In the genomic region with DNA sequence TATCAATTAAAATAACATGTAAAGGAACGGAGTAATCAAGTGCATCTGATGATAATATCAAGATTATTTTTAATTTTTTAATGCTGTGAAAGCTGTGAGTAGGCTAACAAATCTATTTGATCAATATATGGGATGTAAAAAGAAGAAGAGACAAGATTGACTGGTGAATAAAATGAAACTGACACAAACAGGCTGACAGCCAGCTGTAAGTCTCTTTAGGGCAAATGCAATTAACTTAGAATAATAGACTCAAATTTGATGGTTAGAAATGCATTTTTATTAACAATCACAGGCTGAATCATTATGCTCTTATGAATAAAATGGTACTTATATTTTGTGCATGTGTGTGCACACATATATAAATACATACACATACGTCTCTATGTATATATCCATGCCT, we compare ENCODE assay signal across 30 cellular contexts.
"Had no signal": no experiment of that assay in that cellular context is flagged by ENCODE, and none has a peak within 500 bp of the region (broad histone marks: within the 10 kb centered on the region; RNA-seq: fewer than 3 reads in every experiment).

No MANE protein-coding gene starts in this region.

- H3K4me3 ChIP-seq: adrenal gland, body of pancreas, breast epithelium had no signal

- H3K27me3 ChIP-seq: adrenal gland, body of pancreas, brain microvascular endothelial cell, breast epithelium had no signal

- DNase-seq: activated B cell treated with CpG ODN at 0.5 μM for 24 hours; activated CD4-positive, alpha-beta memory T cell treated with anti-CD3 and anti-CD28 coated beads for 36 hours; activated CD4-positive, alpha-beta T cell treated with anti-CD3 and anti-CD28 coated beads for 4 hours; activated CD4-positive, alpha-beta T cell treated with anti-CD3 and anti-CD28 coated beads, Interleukin-2, amount 10 ng/mL, durations not matched to agents 24 days and 14 days; activated CD4-positive, alpha-beta T cell treated with anti-CD3 and anti-CD28 coated beads, Interleukin-2, amount 50 U/mL, for 1 hour; activated CD4-positive, alpha-beta T cell treated with anti-CD3 and anti-CD28 coated beads, Interleukin-2, amount 50 U/mL, for 4 hours; activated CD4-positive, CD25-positive, alpha-beta regulatory T cell treated with anti-CD3 and anti-CD28 coated beads, Interleukin-2, amount 50 U/mL, for 72 hours; activated CD8-positive, alpha-beta memory T cell treated with anti-CD3 and anti-CD28 coated beads, Interleukin-2, amount 50 U/mL, for 4 hours; activated CD8-positive, alpha-beta T cell treated with anti-CD3 and anti-CD28 coated beads for 36 hours; activated effector memory CD4-positive, alpha-beta T cell treated with anti-CD3 and anti-CD28 coated beads, Interleukin-2, amount 50 U/mL, for 16 hours; activated gamma-delta T cell treated with Interleukin-2 at 50 U/mL for 16 hours; activated naive CD4-positive, alpha-beta T cell; activated naive CD4-positive, alpha-beta T cell treated with anti-CD3 and anti-CD28 coated beads for 36 hours; activated naive CD4-positive, alpha-beta T cell treated with anti-CD3 and anti-CD28 coated beads, Interleukin-2, amount 50 U/mL, for 16 hours; activated naive CD8-positive, alpha-beta T cell treated with anti-CD3 and anti-CD28 coated beads for 36 hours; activated T-cell treated with anti-CD3 and anti-CD28 coated beads for 4 hours; activated T-cell treated with anti-CD3 and anti-CD28 coated beads, Interleukin-2, amount 50 U/mL, for 1 hour; activated T-cell treated with anti-CD3 and anti-CD28 coated beads, Interleukin-2, amount 50 U/mL, for 4 hours; activated T-cell treated with anti-CD3 and anti-CD28 coated beads, Interleukin-2, amount 50 U/mL, for 72 hours; adrenal gland; amniotic stem cell; aorta; body of pancreas; brain microvascular endothelial cell; central memory CD4-positive, alpha-beta T cell; T-helper 1 cell; T-helper 2 cell; T-helper 9 cell had no signal

- H3K36me3 ChIP-seq: adrenal gland, brain microvascular endothelial cell, breast epithelium had no signal

- H3K9me3 ChIP-seq: adrenal gland, body of pancreas, breast epithelium had no signal

- H3K27ac ChIP-seq: adrenal gland, body of pancreas, brain microvascular endothelial cell, breast epithelium, VCaP had no signal
